ENCODE assay signal across 7 cellular contexts in genomic region chr7:123635551-123636359, GRCh38. TPM values are rescaled to one million over a fixed set of nuclear protein-coding genes. Genes with fewer than 3 reads are reported as not detected.
DNase-seq lines count a peak whose midpoint lies in the region; ATAC-seq and TF ChIP-seq lines count a peak whose summit lies in the region.

No MANE protein-coding gene starts in this region.

- H3K9me3 Mint-ChIP-seq in stimulated activated naive B cell treated with anti-CD40 and anti-IgM and Interleukin-4, amounts not matched to agents 10 μg/mL and 1 μg/mL and 100 μg/mL, for 72 hours = no peaks in the 10 kb centered on the region

- H3K27ac ChIP-seq in HL-60 (replicated peaks) = no peak overlapping the region
- no peak overlapping the region for H3K27ac ChIP-seq in adrenal gland
- no peak overlapping the region for H3K27ac ChIP-seq in prostate gland

- WGBS in adrenal gland, 4 donors = 31 to 42% (median 39%) methylated on average over 4 of the region's 4 CpGs
- 50% methylated on average over 4 of the region's 4 CpGs for WGBS in prostate gland

- no peaks in the 10 kb centered on the region for H3K36me3 Mint-ChIP-seq in stimulated activated naive B cell treated with anti-CD40 and anti-IgM and Interleukin-4, amounts not matched to agents 10 μg/mL and 1 μg/mL and 100 μg/mL, for 72 hours

- ATAC-seq in left colon (peak; percentile 64), HG03139 (IDR thresholded peaks at IDR 0.05; ENCODE audit: unreplicated experiment) (no peak)
- no peak for ATAC-seq in stimulated activated naive B cell treated with anti-CD40 and anti-IgM and Interleukin-4, amounts not matched to agents 10 μg/mL and 1 μg/mL and 100 μg/mL, for 72 hours (replicated peaks)

- no peak for TF ChIP-seq POLR2A in adrenal gland (IDR thresholded peaks at IDR 0.05)
- no peak for TF ChIP-seq POLR2A in prostate gland (IDR thresholded peaks at IDR 0.05)

- intact Hi-C loops in adrenal gland (cut with DNase I) (no loop called here), left colon (cut with DNase I, micrococcal nuclease) (no loop called here), prostate gland (cut with DNase I) (loop anchor here (5.0 to 10.0 kb wide), 2 partner anchors 159 to 232 kb away; no protein-coding TSS in a partner anchor)

- H3K27me3 ChIP-seq in HL-60 (ENCODE audit: insufficient read depth, poor library complexity, severe bottlenecking) = no peaks in the 10 kb centered on the region
- no peaks in the 10 kb centered on the region for H3K27me3 ChIP-seq in adrenal gland
- no peaks in the 10 kb centered on the region for H3K27me3 ChIP-seq in prostate gland (replicated peaks; ENCODE audit: insufficient read depth)

- H3K4me3 ChIP-seq in HL-60 (replicated peaks; ENCODE audit: insufficient read depth, low read length) (no peak overlapping the region), adrenal gland (no peak overlapping the region), prostate gland (no peak overlapping the region)

- H3K4me3 Mint-ChIP-seq in stimulated activated naive B cell treated with anti-CD40 and anti-IgM and Interleukin-4, amounts not matched to agents 10 μg/mL and 1 μg/mL and 100 μg/mL, for 72 hours = no peak overlapping the region

- TF ChIP-seq CTCF in GM12874 (IDR thresholded peaks at IDR 0.05; ENCODE audit: insufficient read depth, low read depth, low read length) (0 out of 2 replicates have a peak, but pooled peaks have one; percentile 18), HL-60 (IDR thresholded peaks at IDR 0.05; ENCODE audit: insufficient read depth, low read length) (peak; percentile 18), adrenal gland (IDR thresholded peaks at IDR 0.05) (peak; percentile 34 to 71 (median 67)), prostate gland (IDR thresholded peaks at IDR 0.05) (peak in 2 of 4 experiments; percentile 21 to 48)

- H3K9me3 ChIP-seq in adrenal gland (replicated peaks in 1 of 3) (no peaks in the 10 kb centered on the region), prostate gland (no peaks in the 10 kb centered on the region)

- no peak overlapping the region for H3K27ac Mint-ChIP-seq in stimulated activated naive B cell treated with anti-CD40 and anti-IgM and Interleukin-4, amounts not matched to agents 10 μg/mL and 1 μg/mL and 100 μg/mL, for 72 hours

- peaks cover 18 to 24% of the 10 kb centered on the region in 2 donors for H3K27me3 Mint-ChIP-seq in stimulated activated naive B cell treated with anti-CD40 and anti-IgM and Interleukin-4, amounts not matched to agents 10 μg/mL and 1 μg/mL and 100 μg/mL, for 72 hours

- H3K4me1 ChIP-seq in adrenal gland (replicated peaks in 1 of 2) (no peaks in the 10 kb centered on the region), prostate gland (replicated peaks) (peaks cover 3% of the 10 kb centered on the region)

- no peaks in the 10 kb centered on the region for H3K36me3 ChIP-seq in adrenal gland (replicated peaks in 1 of 2)
- H3K36me3 ChIP-seq in prostate gland = no peaks in the 10 kb centered on the region

- DNase-seq in HL-60 (ENCODE audit: low read depth in 1 of 2, low spot score in 1 of 2) (no peak), adrenal gland (peak in 1 of 7 donors; percentile 30), left colon (no peak), prostate gland (ENCODE audit: low spot score) (no peak)
- DNase-seq in stimulated activated naive B cell treated with anti-CD40 and anti-IgM and Interleukin-4, amounts not matched to agents 10 μg/mL and 1 μg/mL and 100 μg/mL, for 72 hours = no peak

- no peaks in the 10 kb centered on the region for H3K4me1 Mint-ChIP-seq in stimulated activated naive B cell treated with anti-CD40 and anti-IgM and Interleukin-4, amounts not matched to agents 10 μg/mL and 1 μg/mL and 100 μg/mL, for 72 hours

RNA-seq across cellular contexts. Expression of gene LMOD2, which starts 19.9 kb away (rescaled TPM):
- total RNA-seq in adrenal gland (under 1 TPM in 2 of 8 donors, not detected in 6; 0.18 to 0.24 TPM), left colon (not detected), prostate gland (1 to 10 TPM in 1 of 2 donors, not detected in 1; 4.6 TPM)
- polyA plus RNA-seq in adrenal gland = under 1 TPM in 1 of 3 donors, not detected in 2; 0.16 TPM

RNA-seq across cellular contexts. Expression of gene ASB15, which starts 34.1 kb away (rescaled TPM):
- total RNA-seq in adrenal gland = not detected
- not detected for polyA plus RNA-seq in adrenal gland
- total RNA-seq in left colon = not detected
- 1 to 10 TPM in 1 of 2 donors, not detected in 1; 1.1 TPM for total RNA-seq in prostate gland
